ENCODE assay signal across 10 cellular contexts in genomic region chr10:125023269-125023668, GRCh38.
A peak's percentile ranks its signal among the peaks of the same experiment; 100 is the strongest.
DNase-seq lines count a peak whose midpoint lies in the region; ATAC-seq lines count a peak whose summit lies in the region.
"Had no signal": no experiment of that assay in that cellular context is flagged by ENCODE, and none has a peak within 500 bp of the region (broad histone marks: within the 10 kb centered on the region; RNA-seq: fewer than 3 reads in every experiment).

No MANE protein-coding gene starts in this region.

- no peak overlapping the region for H2AFZ ChIP-seq in neuronal stem cell (ENCODE audit: low read length)
- H2AFZ ChIP-seq: PC-9 had no signal

- no peak overlapping the region for H3K4me3 ChIP-seq in neuronal stem cell (ENCODE audit: low read length in 2 of 2)
- H3K4me3 ChIP-seq: PC-9 had no signal

- no peak overlapping the region for H2BK12ac ChIP-seq in neuronal stem cell (ENCODE audit: low read length)

- H2AK5ac ChIP-seq in neuronal stem cell (ENCODE audit: low read depth, low read length) = no peak overlapping the region

- no peak overlapping the region for H4K8ac ChIP-seq in neuronal stem cell (ENCODE audit: low read depth, low read length)

- no peak overlapping the region for H2BK15ac ChIP-seq in neuronal stem cell (ENCODE audit: low read length)

- H2BK120ac ChIP-seq in neuronal stem cell (ENCODE audit: low read depth, low read length) = no peak overlapping the region

- no peak overlapping the region for H3K4ac ChIP-seq in neuronal stem cell (ENCODE audit: low read length)

- no peak overlapping the region for H3K14ac ChIP-seq in neuronal stem cell (ENCODE audit: low read length)

- H3K36me3 ChIP-seq in neuronal stem cell (replicated peaks in 1 of 2; ENCODE audit: control insufficient read depth in 2 of 2, insufficient read depth in 2 of 2, low read length in 2 of 2) = peaks cover 21 to 78% of the 10 kb centered on the region in 2 donors

- no CpG with 5 or more reads among the region's 22 CpGs for WGBS in neuronal stem cell (ENCODE audit: extremely low coverage in 2 of 2, insufficient read length in 2 of 2, insufficient replicate concordance in 1 of 2), 2 donors

- H3K18ac ChIP-seq in neuronal stem cell (ENCODE audit: low read length) = peak overlapping the region; percentile 44

- no peak overlapping the region for H4K91ac ChIP-seq in neuronal stem cell (ENCODE audit: low read depth, low read length, poor library complexity)

- H3K9me3 ChIP-seq in neuronal stem cell (replicated peaks in 1 of 2; ENCODE audit: control insufficient read depth in 2 of 2, insufficient read depth in 1 of 2, low read depth in 1 of 2, low read length in 2 of 2) = peaks cover 19 to 27% of the 10 kb centered on the region in 2 donors

- H3K27ac ChIP-seq in neuronal stem cell (replicated peaks; ENCODE audit: low read length) = no peak overlapping the region
- H3K27ac ChIP-seq: PC-9 had no signal

- H3K4me1 ChIP-seq in neuronal stem cell (ENCODE audit: control insufficient read depth in 2 of 2, insufficient read depth in 1 of 2, low read depth in 1 of 2, low read length in 2 of 2) = peaks cover 0 to 4% of the 10 kb centered on the region in 2 donors

- no peak overlapping the region for H3K4me2 ChIP-seq in neuronal stem cell (ENCODE audit: insufficient read depth, low read length, poor library complexity, severe bottlenecking)
- H3K4me2 ChIP-seq: PC-9 had no signal

- DNase-seq in COLO668 (lab: John Stamatoyannopoulos, UW; ENCODE audit: unreplicated experiment) (peak; percentile 84), NCI-H2029 treated with DMSO at 0.1 percent for 48 hours (lab: John Stamatoyannopoulos, UW) (peak; percentile 10), cerebellar cortex (ENCODE audit: low spot score) (peak; percentile 43), neuronal stem cell (ENCODE audit: low spot score) (no peak), ureter (ENCODE audit: low spot score) (no peak), activated gamma-delta T cell treated with Interleukin-2 at 50 U/mL for 16 hours (no peak)
- DNase-seq: PC-9; stimulated activated CD4-positive, alpha-beta T cell treated with anti-CD3 and anti-CD28 coated beads, Interleukin-12 subunit alpha, Interleukin-12 subunit beta, amount 100 ng/mL, for 4 hours had no signal

- H2BK5ac ChIP-seq in neuronal stem cell (ENCODE audit: low read length) = peak overlapping the region; percentile 72

- H3K27me3 ChIP-seq in neuronal stem cell (ENCODE audit: control insufficient read depth in 3 of 3, insufficient read depth in 3 of 3, low read depth in 1 of 3, low read length in 3 of 3) = no peaks in the 10 kb centered on the region

- H3K79me1 ChIP-seq in neuronal stem cell (ENCODE audit: low read depth, low read length) = peaks cover 42% of the 10 kb centered on the region

- ATAC-seq in GM21619 (IDR thresholded peaks at IDR 0.05; ENCODE audit: unreplicated experiment) (no peak), GM21381 (IDR thresholded peaks at IDR 0.05; ENCODE audit: unreplicated experiment) (no peak)

- H3K9ac ChIP-seq in neuronal stem cell (ENCODE audit: low read depth, low read length, poor library complexity) = no peak overlapping the region

- no peak overlapping the region for H3K23ac ChIP-seq in neuronal stem cell (ENCODE audit: low read depth, low read length, poor library complexity)

Comparison
In these comparisons a context has a peak if more than half of its experiments do, and no peak if none do; other contexts are left out.
1. DNase-seq: peak in COLO668 (single experiment), NCI-H2029 treated with DMSO at 0.1 percent for 48 hours (single experiment) and cerebellar cortex (single experiment); none in neuronal stem cell (single experiment), ureter (single experiment) and activated gamma-delta T cell treated with Interleukin-2 at 50 U/mL for 16 hours (single experiment).